In the genomic region with DNA sequence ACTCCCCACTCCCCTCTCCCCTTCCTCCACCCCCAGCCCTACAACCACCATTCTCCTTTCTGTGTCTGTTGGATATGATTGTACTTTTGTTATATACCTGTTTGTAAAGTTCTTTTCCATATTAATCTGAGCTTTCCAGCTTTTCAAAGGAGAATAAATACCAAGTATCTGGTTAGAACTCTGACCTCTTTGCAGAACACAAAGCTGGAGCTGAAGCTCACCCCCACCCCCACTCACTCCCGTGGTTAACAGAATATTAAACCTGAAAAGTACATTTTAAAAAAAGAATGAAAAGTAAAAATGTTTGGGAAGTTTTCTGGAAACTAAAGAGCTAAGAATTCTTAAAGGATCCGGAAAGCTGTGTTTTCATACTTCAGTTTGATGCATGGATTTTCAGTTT, we compare ENCODE assay signal across 23 cellular contexts.
"Had no signal": no experiment of that assay in that cellular context is flagged by ENCODE, and none has a peak within 500 bp of the region (broad histone marks: within the 10 kb centered on the region; RNA-seq: fewer than 3 reads in every experiment).

No MANE protein-coding gene starts in this region.

- H3K27me3 ChIP-seq: heart left ventricle had no signal

- ATAC-seq: esophagus mucosa, heart left ventricle, lower lobe of right lung, psoas muscle, sciatic nerve had no signal

- H3K9me3 ChIP-seq: heart left ventricle, left ventricle myocardium inferior, lower lobe of right lung, psoas muscle had no signal

- H3K27ac Mint-ChIP-seq: immature natural killer cell, memory B cell, type B pancreatic cell had no signal

- H2AFZ ChIP-seq: parathyroid adenoma had no signal

- H3K9me3 Mint-ChIP-seq: immature natural killer cell had no signal

- H3K27ac ChIP-seq: heart left ventricle, left ventricle myocardium inferior, lower lobe of right lung, parathyroid adenoma, psoas muscle had no signal

- H3K4me1 ChIP-seq: left ventricle myocardium inferior, lower lobe of right lung, parathyroid adenoma, psoas muscle had no signal

- H3K4me1 Mint-ChIP-seq: immature natural killer cell, memory B cell, naive B cell had no signal

- H3K27me3 Mint-ChIP-seq: type B pancreatic cell had no signal

- H3K79me2 ChIP-seq: parathyroid adenoma had no signal

- H3K36me3 Mint-ChIP-seq: immature natural killer cell had no signal

- H3K4me3 ChIP-seq: dorsolateral prefrontal cortex, heart left ventricle, left ventricle myocardium inferior, lower lobe of right lung, psoas muscle had no signal

- H3K36me3 ChIP-seq: heart left ventricle, left ventricle myocardium inferior, lower lobe of right lung had no signal

- DNase-seq: central memory CD4-positive, alpha-beta T cell; cortex of kidney; dorsolateral prefrontal cortex; effector CD8-positive, alpha-beta T cell; heart left ventricle; hippocampal formation; immature natural killer cell; left ventricle myocardium inferior; lower lobe of right lung; midbrain; naive B cell; nephron progenitor cell; nucleus accumbens; psoas muscle; retina; stimulated activated CD4-positive, alpha-beta T cell treated with anti-CD3 and anti-CD28 coated beads, Interleukin-2, amount 100 ng/mL, for 24 hours; stimulated activated CD4-positive, alpha-beta T cell treated with anti-CD3 and anti-CD28 coated beads, Interleukin-4, amount 100 ng/mL, for 4 hours; stimulated activated naive CD4-positive, alpha-beta T cell had no signal

- H3K9ac ChIP-seq: parathyroid adenoma had no signal

- H3K4me3 Mint-ChIP-seq: immature natural killer cell, memory B cell, naive B cell, nephron progenitor cell, type B pancreatic cell had no signal
